31 cellular contexts compared by ENCODE assay signal in genomic region chr12:129571901-129572494, GRCh38.
"Had no signal": no experiment of that assay in that cellular context is flagged by ENCODE, and none has a peak within 500 bp of the region (broad histone marks: within the 10 kb centered on the region; RNA-seq: fewer than 3 reads in every experiment).

No MANE protein-coding gene starts in this region.

- H3K36me3 Mint-ChIP-seq: activated CD8-positive, alpha-beta memory T cell treated with anti-CD3 and anti-CD28 coated beads, Interleukin-2, amount 10 ng/mL, durations not matched to agents 7 days and 5 days; activated naive CD8-positive, alpha-beta T cell; type B pancreatic cell had no signal

- H3K4me3 Mint-ChIP-seq: activated CD8-positive, alpha-beta memory T cell treated with anti-CD3 and anti-CD28 coated beads, Interleukin-2, amount 10 ng/mL, durations not matched to agents 7 days and 5 days; activated CD8-positive, alpha-beta T cell treated with anti-CD3 and anti-CD28 coated beads, Interleukin-2, amount 10 ng/mL, durations not matched to agents 7 days and 5 days; activated naive CD8-positive, alpha-beta T cell; activated T-cell treated with anti-CD3 and anti-CD28 coated beads, Interleukin-2, amount 50 U/mL, for 72 hours; central memory CD8-positive, alpha-beta T cell; dendritic cell treated with granulocyte-macrophage colony-stimulating factor and Interleukin-4, amounts not matched to agents 40 ng/mL and 50 ng/mL, for 4 days; nephron; stimulated activated naive CD8-positive, alpha-beta T cell treated with anti-CD3 and anti-CD28 coated beads, Interleukin-15, amount 100 ng/mL, for 72 hours; type B pancreatic cell; WTC11 had no signal

- ATAC-seq: activated CD8-positive, alpha-beta memory T cell treated with anti-CD3 and anti-CD28 coated beads, Interleukin-2, amount 10 ng/mL, durations not matched to agents 7 days and 5 days; activated CD8-positive, alpha-beta T cell treated with anti-CD3 and anti-CD28 coated beads, Interleukin-2, amount 10 ng/mL, durations not matched to agents 7 days and 5 days; activated T-cell treated with anti-CD3 and anti-CD28 coated beads, Interleukin-2, amount 50 U/mL, for 72 hours; foreskin keratinocyte; heart left ventricle; left lung; sciatic nerve; stimulated activated naive CD8-positive, alpha-beta T cell treated with anti-CD3 and anti-CD28 coated beads, Interleukin-15, amount 100 ng/mL, for 72 hours; WTC11 had no signal

- FAIRE-seq: bronchial epithelial cell had no signal

- H3K4me1 ChIP-seq: esophagus muscularis mucosa, foreskin keratinocyte, heart left ventricle, left lung, lower lobe of right lung, prostate gland had no signal

- H3K27ac Mint-ChIP-seq: activated CD8-positive, alpha-beta memory T cell treated with anti-CD3 and anti-CD28 coated beads, Interleukin-2, amount 10 ng/mL, durations not matched to agents 7 days and 5 days; activated CD8-positive, alpha-beta T cell treated with anti-CD3 and anti-CD28 coated beads, Interleukin-2, amount 10 ng/mL, durations not matched to agents 7 days and 5 days; activated naive CD8-positive, alpha-beta T cell; activated T-cell treated with anti-CD3 and anti-CD28 coated beads, Interleukin-2, amount 50 U/mL, for 72 hours; dendritic cell treated with granulocyte-macrophage colony-stimulating factor and Interleukin-4, amounts not matched to agents 40 ng/mL and 50 ng/mL, for 4 days; nephron; stimulated activated naive CD8-positive, alpha-beta T cell treated with anti-CD3 and anti-CD28 coated beads, Interleukin-15, amount 100 ng/mL, for 72 hours; type B pancreatic cell; WTC11 had no signal

- H3K27ac ChIP-seq: esophagus muscularis mucosa, foreskin keratinocyte, heart left ventricle, left lung, lower lobe of right lung, ovary, prostate gland, skin epidermis had no signal

- H3K9me3 ChIP-seq: esophagus muscularis mucosa, heart left ventricle, left lung, lower lobe of right lung, ovary, prostate gland had no signal

- H3K9me3 Mint-ChIP-seq: central memory CD8-positive, alpha-beta T cell; nephron; type B pancreatic cell had no signal

- H3K27me3 Mint-ChIP-seq: activated CD8-positive, alpha-beta memory T cell treated with anti-CD3 and anti-CD28 coated beads, Interleukin-2, amount 10 ng/mL, durations not matched to agents 7 days and 5 days; activated naive CD8-positive, alpha-beta T cell; central memory CD8-positive, alpha-beta T cell; dendritic cell treated with granulocyte-macrophage colony-stimulating factor and Interleukin-4, amounts not matched to agents 40 ng/mL and 50 ng/mL, for 4 days; stimulated activated naive CD8-positive, alpha-beta T cell treated with anti-CD3 and anti-CD28 coated beads, Interleukin-15, amount 100 ng/mL, for 72 hours; type B pancreatic cell had no signal

- H3K27me3 ChIP-seq: esophagus muscularis mucosa, foreskin keratinocyte, heart left ventricle, left lung, ovary had no signal

- H3K4me3 ChIP-seq: esophagus muscularis mucosa, heart left ventricle, left lung, lower lobe of right lung, ovary, prostate gland, skin epidermis had no signal

- DNase-seq: activated CD4-positive, alpha-beta T cell treated with anti-CD3 and anti-CD28 coated beads for 1 hour; activated CD8-positive, alpha-beta memory T cell treated with anti-CD3 and anti-CD28 coated beads, Interleukin-2, amount 10 ng/mL, durations not matched to agents 7 days and 5 days; activated CD8-positive, alpha-beta T cell treated with anti-CD3 and anti-CD28 coated beads, Interleukin-2, amount 10 ng/mL, durations not matched to agents 7 days and 5 days; activated naive CD4-positive, alpha-beta T cell; activated T-cell treated with anti-CD3 and anti-CD28 coated beads, Interleukin-2, amount 50 U/mL, for 72 hours; anterior cingulate cortex; foreskin keratinocyte; heart left ventricle; hypothalamus; kidney glomerular epithelial cell; left lung; lower lobe of right lung; mesenchymal stem cell; ovary; retina; stimulated activated CD4-positive, alpha-beta T cell treated with anti-CD3 and anti-CD28 coated beads, Interleukin-12 subunit alpha, Interleukin-12 subunit beta, amount 100 ng/mL, for 4 hours; stimulated activated CD4-positive, alpha-beta T cell treated with anti-CD3 and anti-CD28 coated beads, Interleukin-4, amount 100 ng/mL, for 1 hour; stimulated activated naive CD8-positive, alpha-beta T cell treated with anti-CD3 and anti-CD28 coated beads, Interleukin-15, amount 100 ng/mL, for 72 hours; substantia nigra; T-helper 2 cell had no signal

- H3K36me3 ChIP-seq: esophagus muscularis mucosa, heart left ventricle, left lung, lower lobe of right lung, ovary, prostate gland had no signal

- H3K4me1 Mint-ChIP-seq: activated CD8-positive, alpha-beta memory T cell treated with anti-CD3 and anti-CD28 coated beads, Interleukin-2, amount 10 ng/mL, durations not matched to agents 7 days and 5 days; central memory CD8-positive, alpha-beta T cell; nephron; stimulated activated naive CD8-positive, alpha-beta T cell treated with anti-CD3 and anti-CD28 coated beads, Interleukin-15, amount 100 ng/mL, for 72 hours; WTC11 had no signal
